2 cellular contexts compared by ENCODE assay signal in genomic region chr19:30374791-30375650, GRCh38.
A peak's percentile ranks its signal among the peaks of the same experiment; 100 is the strongest.
TF ChIP-seq lines count a peak whose summit lies in the region.

No MANE protein-coding gene starts in this region.

TF ChIP-seq in H1, 55 proteins besides CTCF, POLR2A, EP300 and RAD21:
- TF ChIP-seq FOSL1 (IDR thresholded peaks at IDR 0.05; ENCODE audit: insufficient read depth, low read depth, low read length) (no peak), MAX (IDR thresholded peaks at IDR 0.05) (peak; percentile 14; the same call in 1 of the 2 replicates), ZNF274 (IDR thresholded peaks at IDR 0.05; ENCODE audit: borderline replicate concordance, extremely low read depth, low read length) (no peak), TAF7 (optimal IDR thresholded peaks at IDR 0.05; ENCODE audit: borderline replicate concordance, low read depth, low read length) (no peak), MAFK (IDR thresholded peaks at IDR 0.05; ENCODE audit: low read depth, low read length) (no peak), SP1 (IDR thresholded peaks at IDR 0.05; ENCODE audit: low read depth, low read length) (no peak), SRF (IDR thresholded peaks at IDR 0.05; ENCODE audit: low read depth, low read length) (no peak), EZH2 (IDR thresholded peaks at IDR 0.05; ENCODE audit: low read depth, low read length, severe bottlenecking) (peak; percentile 41), E2F6 (IDR thresholded peaks at IDR 0.05) (0 out of 2 replicates have a peak, but pooled peaks have one; percentile 10), SUZ12 (IDR thresholded peaks at IDR 0.05; ENCODE audit: low read length) (no peak; the same call in 1 of the 2 replicates), KDM4A (IDR thresholded peaks at IDR 0.05; ENCODE audit: low read depth, low read length, severe bottlenecking) (peak; percentile 52), BACH1 (IDR thresholded peaks at IDR 0.05; ENCODE audit: low read length) (no peak), PHF8 (conservative IDR thresholded peaks at IDR 0.05; ENCODE audit: low read depth, low read length) (no peak; the same call in 1 of the 2 replicates), SIX5 (IDR thresholded peaks at IDR 0.05; ENCODE audit: low read depth, low read length) (no peak), ASH2L (IDR thresholded peaks at IDR 0.05; ENCODE audit: low read length) (peak; percentile 24), TAF1 (IDR thresholded peaks at IDR 0.05; ENCODE audit: low read depth, low read length) (peak; percentile 52; the same call in 1 of the 2 replicates), RBBP5 (IDR thresholded peaks at IDR 0.05; ENCODE audit: borderline replicate concordance, low read depth, low read length) (0 out of 2 replicates have a peak, but pooled peaks have one; percentile 40), JUN (IDR thresholded peaks at IDR 0.05; ENCODE audit: low read depth, low read length) (no peak)

TF ChIP-seq in neural cell, 6 proteins besides CTCF, POLR2A, EP300 and RAD21:
- peak; percentile 33 for TF ChIP-seq TAF1 (IDR thresholded peaks at IDR 0.05; ENCODE audit: low read depth)
- peak; percentile 44 for TF ChIP-seq REST (IDR thresholded peaks at IDR 0.05; ENCODE audit: borderline replicate concordance)
- no peak for TF ChIP-seq EZH2 (IDR thresholded peaks at IDR 0.05; ENCODE audit: borderline replicate concordance, insufficient read depth, low read length, poor library complexity, severe bottlenecking)
- TF ChIP-seq POLR2AphosphoS5 (IDR thresholded peaks at IDR 0.05): peak; percentile 12
- TF ChIP-seq MXI1 (conservative IDR thresholded peaks at IDR 0.05; ENCODE audit: poor library complexity, severe bottlenecking): peak; percentile 19
- TF ChIP-seq SMC3 (conservative IDR thresholded peaks at IDR 0.05; ENCODE audit: poor library complexity): peak; percentile 35
